Comparison of ENCODE assay signal across 7 cellular contexts in genomic region chr4:141098163-141098562, GRCh38. TPM values are rescaled to one million over a fixed set of nuclear protein-coding genes. Genes with fewer than 3 reads are reported as not detected.
"Had no signal": no experiment of that assay in that cellular context is flagged by ENCODE, and none has a peak within 500 bp of the region (broad histone marks: within the 10 kb centered on the region; RNA-seq: fewer than 3 reads in every experiment).

No MANE protein-coding gene starts in this region.

- H3K4me3 ChIP-seq: K562 had no signal

- H3K27ac ChIP-seq: HL-60 had no signal

- DNase-seq: IMR-90, KBM-7 had no signal

- ATAC-seq: HepG2, K562 had no signal

RNA-seq across cellular contexts. Expression of gene RNF150, which starts 35.1 kb away (rescaled TPM):
- total RNA-seq: HT-29 had no signal
- polyA plus RNA-seq: IgD-negative memory B cell, K562 had no signal
